1 cellular context compared by ENCODE assay signal in the genomic region with DNA sequence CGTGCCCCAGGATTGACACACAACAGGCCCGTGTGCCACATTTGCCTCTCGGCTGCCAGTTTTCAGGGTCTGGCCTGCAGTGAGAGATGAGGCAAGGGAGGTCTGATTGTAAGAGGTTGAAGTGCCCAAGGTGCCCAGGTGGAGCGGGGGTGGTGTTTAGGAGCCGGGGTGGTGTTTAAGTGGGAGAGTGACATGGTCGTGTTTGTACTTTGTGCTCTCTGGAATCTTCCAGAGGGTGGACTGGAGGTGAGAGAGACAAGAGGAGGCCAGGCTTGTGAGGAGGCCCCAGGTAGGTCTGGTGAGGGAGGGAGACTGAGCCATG.
TF ChIP-seq lines count a peak whose summit lies in the region.

No MANE protein-coding gene starts in this region.

TF ChIP-seq in HepG2, 621 proteins besides CTCF, POLR2A, EP300 and RAD21:
- TF ChIP-seq SMYD3 (CRISPR knock-in tag; IDR thresholded peaks at IDR 0.05) (no peak), ZNF83 (CRISPR knock-in tag; IDR thresholded peaks at IDR 0.05; ENCODE audit: borderline replicate concordance) (no peak), SALL1 (CRISPR knock-in tag; IDR thresholded peaks at IDR 0.05) (0 out of 2 replicates have a peak, but pooled peaks have one; percentile 12)
- TF ChIP-seq, protein P1, sequence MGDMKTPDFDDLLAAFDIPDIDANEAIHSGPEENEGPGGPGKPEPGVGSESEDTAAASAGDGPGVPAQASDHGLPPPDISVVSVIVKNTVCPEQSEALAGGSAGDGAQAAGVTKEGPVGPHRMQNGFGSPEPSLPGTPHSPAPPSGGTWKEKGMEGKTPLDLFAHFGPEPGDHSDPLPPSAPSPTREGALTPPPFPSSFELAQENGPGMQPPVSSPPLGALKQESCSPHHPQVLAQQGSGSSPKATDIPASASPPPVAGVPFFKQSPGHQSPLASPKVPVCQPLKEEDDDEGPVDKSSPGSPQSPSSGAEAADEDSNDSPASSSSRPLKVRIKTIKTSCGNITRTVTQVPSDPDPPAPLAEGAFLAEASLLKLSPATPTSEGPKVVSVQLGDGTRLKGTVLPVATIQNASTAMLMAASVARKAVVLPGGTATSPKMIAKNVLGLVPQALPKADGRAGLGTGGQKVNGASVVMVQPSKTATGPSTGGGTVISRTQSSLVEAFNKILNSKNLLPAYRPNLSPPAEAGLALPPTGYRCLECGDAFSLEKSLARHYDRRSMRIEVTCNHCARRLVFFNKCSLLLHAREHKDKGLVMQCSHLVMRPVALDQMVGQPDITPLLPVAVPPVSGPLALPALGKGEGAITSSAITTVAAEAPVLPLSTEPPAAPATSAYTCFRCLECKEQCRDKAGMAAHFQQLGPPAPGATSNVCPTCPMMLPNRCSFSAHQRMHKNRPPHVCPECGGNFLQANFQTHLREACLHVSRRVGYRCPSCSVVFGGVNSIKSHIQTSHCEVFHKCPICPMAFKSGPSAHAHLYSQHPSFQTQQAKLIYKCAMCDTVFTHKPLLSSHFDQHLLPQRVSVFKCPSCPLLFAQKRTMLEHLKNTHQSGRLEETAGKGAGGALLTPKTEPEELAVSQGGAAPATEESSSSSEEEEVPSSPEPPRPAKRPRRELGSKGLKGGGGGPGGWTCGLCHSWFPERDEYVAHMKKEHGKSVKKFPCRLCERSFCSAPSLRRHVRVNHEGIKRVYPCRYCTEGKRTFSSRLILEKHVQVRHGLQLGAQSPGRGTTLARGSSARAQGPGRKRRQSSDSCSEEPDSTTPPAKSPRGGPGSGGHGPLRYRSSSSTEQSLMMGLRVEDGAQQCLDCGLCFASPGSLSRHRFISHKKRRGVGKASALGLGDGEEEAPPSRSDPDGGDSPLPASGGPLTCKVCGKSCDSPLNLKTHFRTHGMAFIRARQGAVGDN (CRISPR knock-in tag; IDR thresholded peaks at IDR 0.05), result peak; percentile 43; the same call in 1 of the 2 replicates
TF ChIP-seq in HepG2: peak in this region for 2.
